Comparison of ENCODE assay signal across 8 cellular contexts in the genomic region with DNA sequence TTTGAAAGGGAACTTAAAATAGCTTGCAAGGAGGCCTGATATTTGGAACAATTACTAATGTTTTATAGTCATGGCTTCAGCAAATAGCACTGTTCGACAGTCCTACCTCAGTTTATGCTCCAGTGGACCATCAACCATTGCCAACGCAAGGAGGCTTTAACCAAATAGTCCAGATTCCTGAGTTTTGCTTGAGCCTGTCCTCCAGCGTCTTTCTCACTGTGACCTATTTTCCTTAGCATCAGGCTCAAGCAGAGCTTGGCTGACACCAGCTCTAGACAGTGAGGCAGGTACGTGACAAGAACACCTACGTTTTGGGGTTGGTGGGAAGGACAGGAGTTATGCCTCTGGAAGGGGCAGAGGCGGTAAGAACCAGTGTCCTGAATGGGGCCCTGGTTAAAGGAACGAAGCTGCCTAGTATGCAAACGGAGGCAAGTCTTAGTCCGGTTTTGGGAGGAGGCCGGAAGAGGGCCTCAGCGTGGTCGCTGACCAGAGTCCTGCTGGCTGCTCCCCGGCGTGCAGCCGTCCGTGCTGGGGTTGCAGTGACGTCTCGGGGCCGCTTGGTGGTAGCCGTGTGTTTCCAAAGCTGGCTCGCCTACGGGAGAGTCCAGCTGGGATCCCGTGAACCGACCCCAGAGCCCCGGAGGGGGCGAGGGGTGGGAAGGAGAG. TPM values are rescaled to one million over a fixed set of nuclear protein-coding genes. Genes with fewer than 3 reads are reported as not detected.
DNase-seq lines count a peak whose midpoint lies in the region; ATAC-seq and TF ChIP-seq lines count a peak whose summit lies in the region.

No MANE protein-coding gene starts in this region.

- WGBS in suprapubic skin = 14% methylated on average over 24 of the region's 26 CpGs

- TF ChIP-seq CTCF in OCI-LY1 (IDR thresholded peaks at IDR 0.05; ENCODE audit: low read length) = peak; percentile 87
- TF ChIP-seq CTCF in fibroblast of the aortic adventitia (IDR thresholded peaks at IDR 0.05; ENCODE audit: insufficient read depth, low read length) = peak; percentile 89
- TF ChIP-seq CTCF in suprapubic skin (IDR thresholded peaks at IDR 0.05) = peak; percentile 73 to 91

- H3K4me2 ChIP-seq in OCI-LY1 (ENCODE audit: low read length) = peak overlapping the region; percentile 95

- H3K27me3 ChIP-seq in OCI-LY1 (ENCODE audit: insufficient read depth, low read length) (no peaks in the 10 kb centered on the region), suprapubic skin (peaks cover 31% of the 10 kb centered on the region)

- no peak overlapping the region for H2AFZ ChIP-seq in OCI-LY1 (ENCODE audit: low read length)

- H3K4me3 Mint-ChIP-seq in activated T-helper 1 cell treated with anti-CD3 and anti-CD28 coated beads, Interleukin-12 subunit alpha, Interleukin-12 subunit beta, Interleukin-2, Interleukin-4 antibody, amounts not matched to agents 30 ng/mL and 10 ng/mL and 1 ng/mL, durations not matched to agents 14 hours and 24 hours and 36 hours = peak overlapping the region; percentile 62
- peak overlapping the region; percentile 59 to 90 (median 80) for H3K4me3 Mint-ChIP-seq in naive thymus-derived CD8-positive, alpha-beta T cell

- POLR2A ChIA-PET in naive thymus-derived CD8-positive, alpha-beta T cell (lab: Charles Lee) = interaction anchor here (0.5 to 0.8 kb wide), 3 partner anchors 29 to 1504 kb away, joined by 3 read pairs; no protein-coding TSS in a partner anchor

- 0 out of 2 replicates have a peak, but pooled peaks cover 3% of the 10 kb centered on the region for H3F3A ChIP-seq in OCI-LY1 (ENCODE audit: insufficient read depth, low read length)

- H3K9me3 Mint-ChIP-seq in activated T-helper 1 cell treated with anti-CD3 and anti-CD28 coated beads, Interleukin-12 subunit alpha, Interleukin-12 subunit beta, Interleukin-2, Interleukin-4 antibody, amounts not matched to agents 30 ng/mL and 10 ng/mL and 1 ng/mL, durations not matched to agents 14 hours and 24 hours and 36 hours = no peaks in the 10 kb centered on the region
- H3K9me3 Mint-ChIP-seq in naive thymus-derived CD8-positive, alpha-beta T cell = no peaks in the 10 kb centered on the region

- no peaks in the 10 kb centered on the region for H3K9me2 ChIP-seq in OCI-LY1 (ENCODE audit: low read depth, low read length)

- H3K9me3 ChIP-seq in OCI-LY1 (ENCODE audit: low read length) (no peaks in the 10 kb centered on the region), suprapubic skin (no peaks in the 10 kb centered on the region)

- TF ChIP-seq POLR2A in suprapubic skin (IDR thresholded peaks at IDR 0.05) = no peak

- DNase-seq in CD1c-positive myeloid dendritic cell (ENCODE audit: extremely low spot score) (peak; percentile 72), fibroblast of the aortic adventitia (ENCODE audit: low read depth) (peak; percentile 82), suprapubic skin (ENCODE audit: low spot score in 2 of 2) (peak; percentile 83 to 86)
- peak; percentile 45 for DNase-seq in activated T-helper 1 cell treated with anti-CD3 and anti-CD28 coated beads, Interleukin-12 subunit alpha, Interleukin-12 subunit beta, Interleukin-2, Interleukin-4 antibody, amounts not matched to agents 30 ng/mL and 10 ng/mL and 1 ng/mL, durations not matched to agents 14 hours and 24 hours and 36 hours (ENCODE audit: low spot score)
- DNase-seq in naive thymus-derived CD8-positive, alpha-beta T cell = peak in 8 of 10 donors; percentile 16 to 66 (median 38)

- H3K4me3 ChIP-seq in OCI-LY1 (ENCODE audit: low read depth, low read length, poor library complexity, severe bottlenecking) = peak overlapping the region; percentile 60
- H3K4me3 ChIP-seq in fibroblast of the aortic adventitia (ENCODE audit: low read depth, low read length) = peak overlapping the region; percentile 49
- peak overlapping the region; percentile 57 for H3K4me3 ChIP-seq in suprapubic skin

- intact Hi-C loops in activated T-helper 1 cell treated with anti-CD3 and anti-CD28 coated beads, Interleukin-12 subunit alpha, Interleukin-12 subunit beta, Interleukin-2, Interleukin-4 antibody, amounts not matched to agents 30 ng/mL and 10 ng/mL and 1 ng/mL, durations not matched to agents 14 hours and 24 hours and 36 hours (cut with micrococcal nuclease) = loop anchor here (1.0 to 10.0 kb wide), 5 partner anchors 188 to 646 kb away; a partner anchor contains a TSS

- H3K36me3 Mint-ChIP-seq in activated T-helper 1 cell treated with anti-CD3 and anti-CD28 coated beads, Interleukin-12 subunit alpha, Interleukin-12 subunit beta, Interleukin-2, Interleukin-4 antibody, amounts not matched to agents 30 ng/mL and 10 ng/mL and 1 ng/mL, durations not matched to agents 14 hours and 24 hours and 36 hours (ENCODE audit: low read depth) = peaks cover 5% of the 10 kb centered on the region
- H3K36me3 Mint-ChIP-seq in naive thymus-derived CD8-positive, alpha-beta T cell = peaks cover 0 to 6% (median 0%) of the 10 kb centered on the region in 3 donors

- no peak for TF ChIP-seq EP300 in suprapubic skin (IDR thresholded peaks at IDR 0.05)

- peaks cover 5% of the 10 kb centered on the region for H3K4me1 Mint-ChIP-seq in activated T-helper 1 cell treated with anti-CD3 and anti-CD28 coated beads, Interleukin-12 subunit alpha, Interleukin-12 subunit beta, Interleukin-2, Interleukin-4 antibody, amounts not matched to agents 30 ng/mL and 10 ng/mL and 1 ng/mL, durations not matched to agents 14 hours and 24 hours and 36 hours (ENCODE audit: low read depth)
- H3K4me1 Mint-ChIP-seq in naive thymus-derived CD8-positive, alpha-beta T cell = peaks cover 10 to 15% (median 13%) of the 10 kb centered on the region in 4 donors

- ATAC-seq in GM19324 (IDR thresholded peaks at IDR 0.05; ENCODE audit: low FRiP score, unreplicated experiment) (peak; percentile 64), HG03442 (IDR thresholded peaks at IDR 0.05; ENCODE audit: unreplicated experiment) (peak; percentile 58)
- ATAC-seq in naive thymus-derived CD8-positive, alpha-beta T cell = peak; percentile 50 to 58

- H3K36me3 ChIP-seq in OCI-LY1 (ENCODE audit: insufficient read depth, low read length) = peaks cover 2% of the 10 kb centered on the region; the same call in 1 of the 2 replicates
- H3K36me3 ChIP-seq in suprapubic skin = peaks cover 2% of the 10 kb centered on the region

- no peaks in the 10 kb centered on the region for H3K79me2 ChIP-seq in OCI-LY1 (ENCODE audit: insufficient read depth, low read length)

- H3K9ac ChIP-seq in OCI-LY1 (ENCODE audit: low read length) = peak overlapping the region; percentile 27; the same call in 1 of the 2 replicates

- peaks cover 24% of the 10 kb centered on the region for H3K27me3 Mint-ChIP-seq in activated T-helper 1 cell treated with anti-CD3 and anti-CD28 coated beads, Interleukin-12 subunit alpha, Interleukin-12 subunit beta, Interleukin-2, Interleukin-4 antibody, amounts not matched to agents 30 ng/mL and 10 ng/mL and 1 ng/mL, durations not matched to agents 14 hours and 24 hours and 36 hours (ENCODE audit: insufficient read depth)
- peaks cover 6 to 33% (median 22%) of the 10 kb centered on the region in 5 donors for H3K27me3 Mint-ChIP-seq in naive thymus-derived CD8-positive, alpha-beta T cell

- no peaks in the 10 kb centered on the region for H4K20me1 ChIP-seq in OCI-LY1 (ENCODE audit: insufficient read depth, low read length)

- H3K27ac ChIP-seq in OCI-LY1 (ENCODE audit: low read depth, low read length, poor library complexity, severe bottlenecking) (no peak overlapping the region), suprapubic skin (no peak overlapping the region)

- no peak overlapping the region for H3K27ac Mint-ChIP-seq in activated T-helper 1 cell treated with anti-CD3 and anti-CD28 coated beads, Interleukin-12 subunit alpha, Interleukin-12 subunit beta, Interleukin-2, Interleukin-4 antibody, amounts not matched to agents 30 ng/mL and 10 ng/mL and 1 ng/mL, durations not matched to agents 14 hours and 24 hours and 36 hours
- no peak overlapping the region for H3K27ac Mint-ChIP-seq in naive thymus-derived CD8-positive, alpha-beta T cell

- H3K4me1 ChIP-seq in OCI-LY1 (ENCODE audit: insufficient read depth, low read length, severe bottlenecking) (peaks cover 9% of the 10 kb centered on the region), suprapubic skin (peaks cover 31% of the 10 kb centered on the region)

RNA-seq across cellular contexts. Expression of a gene that starts 1.0 kb away (rescaled TPM):
- total RNA-seq in activated T-helper 1 cell treated with anti-CD3 and anti-CD28 coated beads, Interleukin-12 subunit alpha, Interleukin-12 subunit beta, Interleukin-2, Interleukin-4 antibody, amounts not matched to agents 30 ng/mL and 10 ng/mL and 1 ng/mL, durations not matched to agents 14 hours and 24 hours and 36 hours = 0.17 and 0.21 TPM in 2 replicates
- total RNA-seq in fibroblast of the aortic adventitia (ENCODE audit: low replicate concordance) (0.54 TPM in 1 of 2 replicates, not detected in the other), suprapubic skin (1 to 10 TPM in 1 of 4 donors, under 1 TPM in 3; 0.32 to 3.2 (median 0.50) TPM)
- under 1 TPM; 0.38 to 0.42 TPM for total RNA-seq in naive thymus-derived CD8-positive, alpha-beta T cell
- not detected for polyA plus RNA-seq in naive thymus-derived CD8-positive, alpha-beta T cell

RNA-seq across cellular contexts. Expression of a gene that starts 30.8 kb away (rescaled TPM):
- total RNA-seq in activated T-helper 1 cell treated with anti-CD3 and anti-CD28 coated beads, Interleukin-12 subunit alpha, Interleukin-12 subunit beta, Interleukin-2, Interleukin-4 antibody, amounts not matched to agents 30 ng/mL and 10 ng/mL and 1 ng/mL, durations not matched to agents 14 hours and 24 hours and 36 hours = 2,729 and 2,809 TPM in 2 replicates
- total RNA-seq in fibroblast of the aortic adventitia (ENCODE audit: low replicate concordance) (1,373 and 6,496 TPM in 2 replicates), suprapubic skin (100 to 1,000 TPM; 439 to 524 (median 469) TPM)
- 1,000 to 10,000 TPM; 1,231 to 1,305 TPM for total RNA-seq in naive thymus-derived CD8-positive, alpha-beta T cell
- polyA plus RNA-seq in naive thymus-derived CD8-positive, alpha-beta T cell = 1,000 to 10,000 TPM in 2 of 3 donors, 100 to 1,000 TPM in 1; 960 to 1,086 (median 1,032) TPM
